27 cellular contexts compared by ENCODE assay signal in the genomic region with DNA sequence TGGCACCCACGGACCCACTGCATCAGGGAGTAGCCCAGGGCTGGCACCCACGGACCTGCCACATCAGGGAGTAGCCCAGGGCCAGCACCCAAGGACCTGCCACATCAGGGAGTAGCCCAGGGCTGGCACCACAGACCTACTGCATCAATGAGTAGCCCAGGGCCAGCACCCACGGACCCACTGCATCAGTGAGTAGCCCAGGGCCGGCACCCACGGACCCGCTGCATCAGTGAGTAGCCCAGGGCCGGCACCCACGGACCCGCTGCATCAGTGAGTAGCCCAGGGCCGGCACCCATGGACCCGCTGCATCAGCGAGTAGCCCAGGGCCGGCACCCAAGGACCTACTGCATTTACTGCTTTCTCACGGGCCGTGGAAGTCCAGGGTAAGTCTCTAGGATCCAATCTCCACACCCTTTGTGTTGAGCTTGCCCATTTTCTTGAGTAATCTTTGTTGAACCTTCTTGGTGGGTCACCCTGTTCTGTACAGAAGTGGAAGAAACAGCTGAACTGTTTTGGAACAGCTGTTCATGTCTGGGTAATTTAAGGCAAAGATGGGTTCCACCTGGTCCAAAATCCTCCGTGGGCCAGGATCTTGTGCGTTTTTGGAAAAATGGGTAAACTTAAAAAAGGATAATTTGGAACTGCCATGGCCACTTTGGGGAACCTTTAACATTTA.
A peak's percentile ranks its signal among the peaks of the same experiment; 100 is the strongest.
DNase-seq lines count a peak whose midpoint lies in the region; TF ChIP-seq lines count a peak whose summit lies in the region.
"Had no signal": no experiment of that assay in that cellular context is flagged by ENCODE, and none has a peak within 500 bp of the region (broad histone marks: within the 10 kb centered on the region; RNA-seq: fewer than 3 reads in every experiment).

No MANE protein-coding gene starts in this region.

- H3K27ac ChIP-seq in coronary artery (peak overlapping the region in 1 of 2 donors; percentile 15), right atrium auricular region (peak overlapping the region; percentile 29 to 76)
- H3K27ac ChIP-seq: GM23248, SJSA1, WERI-Rb-1 had no signal

- H3K4me1 ChIP-seq in right atrium auricular region = peaks cover 0 to 6% of the 10 kb centered on the region in 2 donors
- H3K4me1 ChIP-seq: SJSA1 had no signal

- DNase-seq in H7 (peak; percentile 12), coronary artery (ENCODE audit: low spot score) (peak; percentile 66), right atrium auricular region (ENCODE audit: low spot score) (peak; percentile 58), posterior vena cava (ENCODE audit: low spot score) (peak; percentile 78), retina (no peak), DMS53 treated with DMSO at 0.1 percent for 48 hours (lab: John Stamatoyannopoulos, UW; ENCODE audit: unreplicated experiment) (no peak), C1 segment of cervical spinal cord (lab: John Stamatoyannopoulos, UW) (no peak), foreskin melanocyte (no peak)
- DNase-seq: activated CD4-positive, alpha-beta T cell treated with anti-CD3 and anti-CD28 coated beads for 4 hours; activated naive CD4-positive, alpha-beta T cell treated with Interleukin-2 at 50 U/mL for 16 hours; activated T-cell treated with anti-CD3 and anti-CD28 coated beads, Interleukin-2, amount 50 U/mL, for 48 hours; CD4-positive, alpha-beta memory T cell; dermis blood vessel endothelial cell; GM23248; IMR-90; natural killer cell; NCI-H1048; NCI-H1694 treated with DMSO at 0.1 percent for 48 hours; NCI-H446 treated with DMSO at 0.1 percent for 48 hours; NCI-H82; occipital lobe; stimulated activated CD4-positive, alpha-beta T cell treated with anti-CD3 and anti-CD28 coated beads, Interleukin-1b, Interleukin-23, amount 100 ng/mL, for 48 hours; stimulated activated naive CD4-positive, alpha-beta T cell treated with Interleukin-2 at 50 U/mL for 16 hours; T-helper 9 cell; WERI-Rb-1 had no signal

- H3K4me3 ChIP-seq in H7 (ENCODE audit: insufficient read depth, low read depth, low read length) (no peak overlapping the region), coronary artery (no peak overlapping the region), right atrium auricular region (no peak overlapping the region)
- H3K4me3 ChIP-seq: GM23248, SJSA1, smooth muscle cell had no signal

- H3K9me3 ChIP-seq in right atrium auricular region = no peaks in the 10 kb centered on the region
- H3K9me3 ChIP-seq: SJSA1 had no signal

- H3K27me3 ChIP-seq in H7 (ENCODE audit: control insufficient read depth, insufficient read depth, low read length) = no peaks in the 10 kb centered on the region
- no peaks in the 10 kb centered on the region for H3K27me3 ChIP-seq in right atrium auricular region
- H3K27me3 ChIP-seq: SJSA1 had no signal

- intact Hi-C loops in posterior vena cava (cut with DNase I) = no loop called here

- TF ChIP-seq CTCF in coronary artery (IDR thresholded peaks at IDR 0.05) (no peak), right atrium auricular region (IDR thresholded peaks at IDR 0.05) (no peak)

- H3K36me3 ChIP-seq in H7 (replicated peaks; ENCODE audit: control insufficient read depth, insufficient read depth, low read length) = no peaks in the 10 kb centered on the region
- H3K36me3 ChIP-seq in right atrium auricular region = no peaks in the 10 kb centered on the region
- H3K36me3 ChIP-seq: SJSA1, WERI-Rb-1 had no signal

Comparison
In these comparisons a context has a peak if more than half of its experiments do, and no peak if none do; other contexts are left out.
1. DNase-seq: peak in H7 (single experiment), coronary artery (single experiment), right atrium auricular region (single experiment) and posterior vena cava (single experiment); none in retina (single experiment), DMS53 treated with DMSO at 0.1 percent for 48 hours (single experiment), C1 segment of cervical spinal cord (0 of 14) and foreskin melanocyte (single experiment).